In the genomic region with DNA sequence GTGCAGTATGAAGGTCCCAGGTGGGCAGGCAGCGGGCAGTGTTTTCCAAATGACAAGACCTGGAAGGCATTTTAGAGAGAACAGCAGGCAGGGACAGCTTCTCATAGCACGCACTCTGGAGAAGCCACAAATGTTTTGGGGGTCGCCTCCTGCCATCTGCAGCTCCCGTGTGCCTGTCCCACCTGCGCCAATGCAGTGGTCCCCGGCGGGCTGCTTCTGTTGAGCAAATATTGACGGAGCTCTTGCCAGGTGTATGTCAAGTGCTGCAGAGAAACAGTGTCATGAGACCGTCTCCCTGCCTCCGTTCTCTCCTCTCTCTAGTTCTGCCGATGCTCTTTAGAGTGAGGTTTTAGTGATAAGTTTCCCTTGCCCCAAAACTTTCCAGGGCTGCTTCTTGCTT, we compare ENCODE assay signal across 24 cellular contexts.
A peak's percentile ranks its signal among the peaks of the same experiment; 100 is the strongest.
DNase-seq lines count a peak whose midpoint lies in the region; ATAC-seq, FAIRE-seq and TF ChIP-seq lines count a peak whose summit lies in the region.
"Had no signal": no experiment of that assay in that cellular context is flagged by ENCODE, and none has a peak within 500 bp of the region (broad histone marks: within the 10 kb centered on the region; RNA-seq: fewer than 3 reads in every experiment).

No MANE protein-coding gene starts in this region.

- POLR2A ChIA-PET in HepG2 (lab: Yijun Ruan, JAX) (no interaction called here), PC-3 (lab: Charles Lee; ENCODE audit: unreplicated experiment) (no interaction called here)

- CTCF ChIA-PET in HepG2 (lab: Yijun Ruan, JAX; ENCODE audit: low intra/inter-chr PET ratio, low total read pairs) (no interaction called here), PC-3 (lab: Charles Lee) (no interaction called here)

- intact Hi-C loops in right lobe of liver (cut with DNase I) (no loop called here), HepG2 (cut with micrococcal nuclease; ENCODE audit: unreplicated experiment) (no loop called here), PC-3 (cut with micrococcal nuclease) (no loop called here)

- no peak for DNase-seq in right lobe of liver
- no peak for DNase-seq in HepG2 (ENCODE audit: low spot score)
- DNase-seq in NCI-H2171 treated with DMSO at 0.1 percent for 48 hours (lab: John Stamatoyannopoulos, UW) = peak; percentile 79
- no peak for DNase-seq in PC-3
- DNase-seq in T-helper 1 cell = no peak
- DNase-seq in brain microvascular endothelial cell = no peak
- DNase-seq in stimulated activated CD4-positive, alpha-beta T cell treated with anti-CD3 and anti-CD28 coated beads, Interleukin-2, amount 100 ng/mL, for 48 hours = no peak
- DNase-seq: activated CD4-positive, alpha-beta T cell treated with anti-CD3 and anti-CD28 coated beads, Interleukin-2, amount 10 ng/mL, durations not matched to agents 7 days and 5 days; activated naive CD8-positive, alpha-beta T cell treated with anti-CD3 and anti-CD28 coated beads, Interleukin-2, amount 50 U/mL, for 24 hours; C1 segment of cervical spinal cord; dorsolateral prefrontal cortex; hypothalamus; immature natural killer cell; left ventricle myocardium superior; NCI-H1694 treated with DMSO at 0.1 percent for 48 hours; NCI-H2227 treated with DMSO at 0.1 percent for 48 hours; stimulated activated CD4-positive, alpha-beta T cell treated with anti-CD3 and anti-CD28 coated beads, Interleukin-15, amount 100 ng/mL, for 24 hours; stimulated activated naive CD4-positive, alpha-beta T cell; T-helper 9 cell had no signal

- no peak overlapping the region for H2AFZ ChIP-seq in HepG2 (ENCODE audit: low read length)
- H2AFZ ChIP-seq in PC-3 (ENCODE audit: low read length) = no peak overlapping the region

- H3K36me3 ChIP-seq in right lobe of liver (peaks cover 0 to 4% (median under 1%) of the 10 kb centered on the region in 4 donors), HepG2 (replicated peaks in 1 of 2; ENCODE audit: control insufficient read depth in 1 of 2, insufficient read depth in 2 of 2, low read length in 2 of 2) (no peaks in the 10 kb centered on the region), endocrine pancreas (ENCODE audit: control insufficient read depth, insufficient read depth, low read length) (no peaks in the 10 kb centered on the region), PC-3 (ENCODE audit: low read depth, low read length) (no peaks in the 10 kb centered on the region), brain microvascular endothelial cell (replicated peaks) (no peaks in the 10 kb centered on the region)
- H3K36me3 ChIP-seq: prostate gland, suprapubic skin had no signal

- 43% methylated on average over 7 of the region's 11 CpGs for WGBS in right lobe of liver (ENCODE audit: insufficient coverage, low coverage, low lambda C conversion rate, missing lambda C conversion rate)
- WGBS in HepG2 (ENCODE audit: low lambda C conversion rate) = 85% methylated on average over 6 of the region's 11 CpGs

- no peaks in the 10 kb centered on the region for H3F3A ChIP-seq in PC-3 (ENCODE audit: low read length, unreplicated experiment)

- H3K27ac ChIP-seq in right lobe of liver = no peak overlapping the region
- no peak overlapping the region for H3K27ac ChIP-seq in HepG2 (ENCODE audit: extremely low read length, insufficient read depth, low read length)
- no peak overlapping the region for H3K27ac ChIP-seq in PC-3 (ENCODE audit: low read length)
- no peak overlapping the region for H3K27ac ChIP-seq in brain microvascular endothelial cell
- H3K27ac ChIP-seq: dorsolateral prefrontal cortex, KMS-11, prostate gland, suprapubic skin had no signal

- H3K9me2 ChIP-seq in PC-3 (replicated peaks; ENCODE audit: low read length) = no peaks in the 10 kb centered on the region

- H3K4me2 ChIP-seq in HepG2 (ENCODE audit: low read depth, low read length) = no peak overlapping the region
- no peak overlapping the region for H3K4me2 ChIP-seq in PC-3 (ENCODE audit: low read length)
- H3K4me2 ChIP-seq: KMS-11 had no signal

- no peak for TF ChIP-seq CTCF in right lobe of liver (IDR thresholded peaks at IDR 0.05)
- TF ChIP-seq CTCF in HepG2 (CRISPR knock-in tag; IDR thresholded peaks at IDR 0.05) = no peak
- no peak for TF ChIP-seq CTCF in PC-3 (conservative IDR thresholded peaks at IDR 0.05; ENCODE audit: low read depth, low read length)
- no peak for TF ChIP-seq CTCF in brain microvascular endothelial cell (IDR thresholded peaks at IDR 0.05; ENCODE audit: low read depth, low read length, missing control alignments)

- H3K4me1 ChIP-seq in right lobe of liver (peaks cover 0 to 4% (median 0%) of the 10 kb centered on the region in 4 donors), HepG2 (ENCODE audit: insufficient read depth, low read length) (peaks cover 5% of the 10 kb centered on the region; the same call in 1 of the 2 replicates), endocrine pancreas (ENCODE audit: control insufficient read depth, insufficient read depth, low read length) (peaks cover 7% of the 10 kb centered on the region), PC-3 (ENCODE audit: insufficient read depth, low read length) (no peaks in the 10 kb centered on the region)
- H3K4me1 ChIP-seq: prostate gland had no signal

- in situ Hi-C loops in HepG2 (cut with HindIII; ENCODE audit: extremely low pct_ligation_motif_present, low pct_unique_long_range_greater_than_20kb) = no loop called here
- in situ Hi-C loops in brain microvascular endothelial cell (cut with HindIII; ENCODE audit: low pct_ligation_motif_present, low sequenced_read_pairs) = no loop called here

- no peak for TF ChIP-seq POLR2A in right lobe of liver (IDR thresholded peaks at IDR 0.05)
- TF ChIP-seq POLR2A in HepG2 (IDR thresholded peaks at IDR 0.05; ENCODE audit: insufficient read depth in 1 of 2, low read depth in 2 of 2, low read length in 2 of 2) = no peak

- BruUV-seq in HepG2 (replicated peaks; lab: Mats Ljungman, UMichigan) (no TSS peak), PC-3 (replicated peaks; lab: Mats Ljungman, UMichigan) (no TSS peak)

- H4K20me1 ChIP-seq in HepG2 (ENCODE audit: insufficient read depth, low read length) (no peaks in the 10 kb centered on the region), PC-3 (ENCODE audit: low read length) (no peaks in the 10 kb centered on the region)

- H3K4me3 ChIP-seq in right lobe of liver (no peak overlapping the region), HepG2 (replicated peaks in 1 of 3; ENCODE audit: insufficient read depth in 1 of 3, low read depth in 2 of 3, low read length in 3 of 3) (no peak overlapping the region), endocrine pancreas (ENCODE audit: control insufficient read depth, insufficient read depth, low read length) (peak overlapping the region; percentile 12), PC-3 (ENCODE audit: low read length) (no peak overlapping the region), brain microvascular endothelial cell (ENCODE audit: low read depth, low read length) (no peak overlapping the region)
- H3K4me3 ChIP-seq: dorsolateral prefrontal cortex, GM12878, prostate gland, suprapubic skin had no signal

- ATAC-seq in right lobe of liver = peak; percentile 28 to 59 (median 44)
- ATAC-seq in HepG2 = no peak
- ATAC-seq in PC-3 = no peak
- ATAC-seq: activated naive CD8-positive, alpha-beta T cell treated with anti-CD3 and anti-CD28 coated beads, Interleukin-2, amount 50 U/mL, for 24 hours; GM12878; left ventricle myocardium superior had no signal

- H3K9me3 ChIP-seq in right lobe of liver (no peaks in the 10 kb centered on the region), HepG2 (ENCODE audit: low read length) (no peaks in the 10 kb centered on the region), endocrine pancreas (ENCODE audit: control insufficient read depth, low read length) (no peaks in the 10 kb centered on the region), PC-3 (ENCODE audit: low read length) (no peaks in the 10 kb centered on the region)
- H3K9me3 ChIP-seq: prostate gland, suprapubic skin had no signal

- TF ChIP-seq EP300 in HepG2 (IDR thresholded peaks at IDR 0.05; ENCODE audit: low read depth in 2 of 2, low read length in 2 of 2) = no peak
- no peak for TF ChIP-seq EP300 in HepG2 (CRISPR knock-in tag; IDR thresholded peaks at IDR 0.05; ENCODE audit: borderline replicate concordance)

- FAIRE-seq in HepG2 (lab: Jason Lieb, UNC) = no peak
- FAIRE-seq: GM12878 had no signal

- H3K9ac ChIP-seq in HepG2 (ENCODE audit: insufficient read depth, low read depth, low read length) (no peak overlapping the region), endocrine pancreas (ENCODE audit: control insufficient read depth, insufficient read depth, low read length) (no peak overlapping the region), PC-3 (ENCODE audit: low read length) (no peak overlapping the region)
- H3K9ac ChIP-seq: KMS-11 had no signal

- H3K79me2 ChIP-seq in HepG2 (ENCODE audit: insufficient read depth, low read length) = no peaks in the 10 kb centered on the region
- H3K79me2 ChIP-seq in PC-3 (ENCODE audit: low read length) = no peaks in the 10 kb centered on the region

- H3K27me3 ChIP-seq in right lobe of liver = no peaks in the 10 kb centered on the region
- H3K27me3 ChIP-seq in HepG2 (ENCODE audit: control insufficient read depth in 1 of 2, insufficient read depth in 2 of 2, low read length in 2 of 2) = no peaks in the 10 kb centered on the region
- no peaks in the 10 kb centered on the region for H3K27me3 ChIP-seq in endocrine pancreas (ENCODE audit: control insufficient read depth, insufficient read depth, low read length)
- peaks cover 73% of the 10 kb centered on the region for H3K27me3 ChIP-seq in PC-3 (ENCODE audit: low read length)
- H3K27me3 ChIP-seq in brain microvascular endothelial cell (replicated peaks) = no peaks in the 10 kb centered on the region
- H3K27me3 ChIP-seq: dorsolateral prefrontal cortex, suprapubic skin had no signal

- no peak for TF ChIP-seq RAD21 in HepG2 (CRISPR knock-in tag; IDR thresholded peaks at IDR 0.05)

TF ChIP-seq in HepG2, 621 proteins besides CTCF, POLR2A, EP300 and RAD21:
- TF ChIP-seq TCF7 (IDR thresholded peaks at IDR 0.05; ENCODE audit: low read depth) (no peak), SRSF4 (IDR thresholded peaks at IDR 0.05; ENCODE audit: low read depth, low read length, poor library complexity, severe bottlenecking) (no peak), POLR2AphosphoS5 (IDR thresholded peaks at IDR 0.05; ENCODE audit: low read depth, low read length) (no peak), KDM1A (CRISPR knock-in tag; IDR thresholded peaks at IDR 0.05) (no peak)
TF ChIP-seq in HepG2: peak in this region for 0.

Comparison
In these comparisons a context has a peak if more than half of its experiments do, and no peak if none do; other contexts are left out.
1. ATAC-seq: peak in right lobe of liver (4 of 4); none in HepG2 (single experiment) and PC-3 (single experiment).